In genomic region chr3:179324270-179324754, GRCh38 we compare ENCODE assay signal across 8 cellular contexts. TPM values are rescaled to one million over a fixed set of nuclear protein-coding genes. Genes with fewer than 3 reads are reported as not detected.
DNase-seq lines count a peak whose midpoint lies in the region; ATAC-seq lines count a peak whose summit lies in the region.

No MANE protein-coding gene starts in this region.

- peaks cover 25% of the 10 kb centered on the region for H3K4me1 Mint-ChIP-seq in activated T-helper 2 cell treated with anti-CD3 and anti-CD28 coated beads, Interferon-gamma antibody, Interleukin-2, Interleukin-4, amounts not matched to agents 10 μg/mL and 5 μg/mL and 100 μg/mL, durations not matched to agents 14 hours and 24 hours and 36 hours (ENCODE audit: low read depth)
- peaks cover 33% of the 10 kb centered on the region for H3K4me1 Mint-ChIP-seq in stimulated activated naive CD8-positive, alpha-beta T cell treated with anti-CD3 and anti-CD28 coated beads, Interleukin-15, amount 100 ng/mL, for 72 hours

- no peaks in the 10 kb centered on the region for H3K9me3 ChIP-seq in iPS-18c (ENCODE audit: control insufficient read depth, insufficient read depth, low read length)

- H3K36me3 Mint-ChIP-seq in activated T-helper 2 cell treated with anti-CD3 and anti-CD28 coated beads, Interferon-gamma antibody, Interleukin-2, Interleukin-4, amounts not matched to agents 10 μg/mL and 5 μg/mL and 100 μg/mL, durations not matched to agents 14 hours and 24 hours and 36 hours (ENCODE audit: low read depth) = peaks cover 26% of the 10 kb centered on the region

- no peak for ATAC-seq in stimulated activated naive CD8-positive, alpha-beta T cell treated with anti-CD3 and anti-CD28 coated beads, Interleukin-15, amount 100 ng/mL, for 72 hours
- no peak for ATAC-seq in GM21423 (IDR thresholded peaks at IDR 0.05; ENCODE audit: unreplicated experiment)

- in situ Hi-C loops in KBM-7 (cut with MboI; ENCODE audit: low pct_unique_long_range_greater_than_20kb, low sequenced_read_pairs) = loop anchor here (25.0 kb wide), 3 partner anchors 187 to 887 kb away; partner anchors contain the start of gene PIK3CA

- peak overlapping the region; percentile 93 for H3K4me3 ChIP-seq in iPS-18c (ENCODE audit: insufficient read depth, low read depth, low read length)

- peaks cover 2% of the 10 kb centered on the region for H3K27me3 Mint-ChIP-seq in activated T-helper 2 cell treated with anti-CD3 and anti-CD28 coated beads, Interferon-gamma antibody, Interleukin-2, Interleukin-4, amounts not matched to agents 10 μg/mL and 5 μg/mL and 100 μg/mL, durations not matched to agents 14 hours and 24 hours and 36 hours (ENCODE audit: low read depth)
- H3K27me3 Mint-ChIP-seq in stimulated activated naive CD8-positive, alpha-beta T cell treated with anti-CD3 and anti-CD28 coated beads, Interleukin-15, amount 100 ng/mL, for 72 hours = no peaks in the 10 kb centered on the region

- peak overlapping the region; percentile 97 for H3K27ac Mint-ChIP-seq in activated T-helper 2 cell treated with anti-CD3 and anti-CD28 coated beads, Interferon-gamma antibody, Interleukin-2, Interleukin-4, amounts not matched to agents 10 μg/mL and 5 μg/mL and 100 μg/mL, durations not matched to agents 14 hours and 24 hours and 36 hours
- H3K27ac Mint-ChIP-seq in stimulated activated naive CD8-positive, alpha-beta T cell treated with anti-CD3 and anti-CD28 coated beads, Interleukin-15, amount 100 ng/mL, for 72 hours = peak overlapping the region; percentile 89 to 96

- DNase-seq in ELF-1 (ENCODE audit: low read depth, low spot score) (peak; percentile 29), KBM-7 (peak; percentile 55), NCI-H774 (lab: John Stamatoyannopoulos, UW) (no peak), NCI-H1436 (lab: John Stamatoyannopoulos, UW) (no peak)
- no peak for DNase-seq in activated T-helper 2 cell treated with anti-CD3 and anti-CD28 coated beads, Interferon-gamma antibody, Interleukin-2, Interleukin-4, amounts not matched to agents 10 μg/mL and 5 μg/mL and 100 μg/mL, durations not matched to agents 14 hours and 24 hours and 36 hours (ENCODE audit: low spot score)
- no peak for DNase-seq in stimulated activated naive CD8-positive, alpha-beta T cell treated with anti-CD3 and anti-CD28 coated beads, Interleukin-15, amount 100 ng/mL, for 72 hours

- intact Hi-C loops in activated T-helper 2 cell treated with anti-CD3 and anti-CD28 coated beads, Interferon-gamma antibody, Interleukin-2, Interleukin-4, amounts not matched to agents 10 μg/mL and 5 μg/mL and 100 μg/mL, durations not matched to agents 14 hours and 24 hours and 36 hours (cut with micrococcal nuclease) = loop anchor here (1.0 to 10.0 kb wide), 4 partner anchors 9 to 887 kb away; partner anchors contain the start of gene GNB4

- peak overlapping the region; percentile 93 for H3K4me3 Mint-ChIP-seq in activated T-helper 2 cell treated with anti-CD3 and anti-CD28 coated beads, Interferon-gamma antibody, Interleukin-2, Interleukin-4, amounts not matched to agents 10 μg/mL and 5 μg/mL and 100 μg/mL, durations not matched to agents 14 hours and 24 hours and 36 hours (ENCODE audit: low read depth)
- H3K4me3 Mint-ChIP-seq in stimulated activated naive CD8-positive, alpha-beta T cell treated with anti-CD3 and anti-CD28 coated beads, Interleukin-15, amount 100 ng/mL, for 72 hours = peak overlapping the region; percentile 86 to 97

- no peaks in the 10 kb centered on the region for H3K9me3 Mint-ChIP-seq in activated T-helper 2 cell treated with anti-CD3 and anti-CD28 coated beads, Interferon-gamma antibody, Interleukin-2, Interleukin-4, amounts not matched to agents 10 μg/mL and 5 μg/mL and 100 μg/mL, durations not matched to agents 14 hours and 24 hours and 36 hours
- H3K9me3 Mint-ChIP-seq in stimulated activated naive CD8-positive, alpha-beta T cell treated with anti-CD3 and anti-CD28 coated beads, Interleukin-15, amount 100 ng/mL, for 72 hours = no peaks in the 10 kb centered on the region

RNA-seq across cellular contexts. Expression of gene ZNF639, which starts 1.5 kb away (rescaled TPM):
- total RNA-seq in activated T-helper 2 cell treated with anti-CD3 and anti-CD28 coated beads, Interferon-gamma antibody, Interleukin-2, Interleukin-4, amounts not matched to agents 10 μg/mL and 5 μg/mL and 100 μg/mL, durations not matched to agents 14 hours and 24 hours and 36 hours = 34.3 and 38.7 TPM in 2 replicates

RNA-seq across cellular contexts. Expression of gene MFN1, which starts 23.2 kb away (rescaled TPM):
- 32.2 and 38.2 TPM in 2 replicates for total RNA-seq in activated T-helper 2 cell treated with anti-CD3 and anti-CD28 coated beads, Interferon-gamma antibody, Interleukin-2, Interleukin-4, amounts not matched to agents 10 μg/mL and 5 μg/mL and 100 μg/mL, durations not matched to agents 14 hours and 24 hours and 36 hours

Comparison
In these comparisons a context has a peak if more than half of its experiments do, and no peak if none do; other contexts are left out.
1. DNase-seq: peak in ELF-1 (single experiment) and KBM-7 (single experiment); none in activated T-helper 2 cell treated with anti-CD3 and anti-CD28 coated beads, Interferon-gamma antibody, Interleukin-2, Interleukin-4, amounts not matched to agents 10 μg/mL and 5 μg/mL and 100 μg/mL, durations not matched to agents 14 hours and 24 hours and 36 hours (single experiment), stimulated activated naive CD8-positive, alpha-beta T cell treated with anti-CD3 and anti-CD28 coated beads, Interleukin-15, amount 100 ng/mL, for 72 hours (0 of 2), NCI-H774 (single experiment) and NCI-H1436 (single experiment).